ENCODE assay signal across 8 cellular contexts in genomic region chrX:73850124-73851013, GRCh38. TPM values are rescaled to one million over a fixed set of nuclear protein-coding genes. Genes with fewer than 3 reads are reported as not detected.
DNase-seq lines count a peak whose midpoint lies in the region; ATAC-seq and TF ChIP-seq lines count a peak whose summit lies in the region.

No MANE protein-coding gene starts in this region.

- ATAC-seq in HG02623 (IDR thresholded peaks at IDR 0.05; ENCODE audit: unreplicated experiment) (no peak), GM18519 (IDR thresholded peaks at IDR 0.05; ENCODE audit: low FRiP score, unreplicated experiment) (no peak)

- H3K27ac Mint-ChIP-seq in CD8-positive, alpha-beta memory T cell = peak overlapping the region in 6 of 8 donors; percentile 3 to 98 (median 94)
- H3K27ac Mint-ChIP-seq in activated CD4-positive, alpha-beta memory T cell treated with anti-CD3 and anti-CD28 coated beads, Interleukin-2, amount 10 ng/mL, durations not matched to agents 7 days and 5 days = no peak overlapping the region

- no peak overlapping the region for H3K4me3 ChIP-seq in CD8-positive, alpha-beta memory T cell (ENCODE audit: low read length)
- H3K4me3 ChIP-seq in adrenal gland = peak overlapping the region in 1 of 4 donors; percentile 50

- CTCF ChIA-PET in CD8-positive, alpha-beta memory T cell (lab: Charles Lee) = no interaction called here
- CTCF ChIA-PET in activated CD4-positive, alpha-beta memory T cell treated with anti-CD3 and anti-CD28 coated beads, Interleukin-2, amount 10 ng/mL, durations not matched to agents 7 days and 5 days (lab: Charles Lee) = no interaction called here

- DNase-seq in CD8-positive, alpha-beta memory T cell = peak in 1 of 5 donors; percentile 17
- DNase-seq in HK-2 (ENCODE audit: unreplicated experiment) (peak; percentile 14), adrenal gland (peak in 6 of 7 donors; percentile 32 to 60 (median 46)), lung microvascular endothelial cell (ENCODE audit: low read depth in 2 of 2) (peak; percentile 51 to 61), NCI-H2196 (lab: John Stamatoyannopoulos, UW; ENCODE audit: unreplicated experiment) (no peak)
- DNase-seq in activated CD4-positive, alpha-beta memory T cell treated with anti-CD3 and anti-CD28 coated beads, Interleukin-2, amount 10 ng/mL, durations not matched to agents 7 days and 5 days = no peak

- peaks cover 0 to 52% (median 46%) of the 10 kb centered on the region in 3 donors for H3K4me1 Mint-ChIP-seq in CD8-positive, alpha-beta memory T cell
- no peaks in the 10 kb centered on the region for H3K4me1 Mint-ChIP-seq in activated CD4-positive, alpha-beta memory T cell treated with anti-CD3 and anti-CD28 coated beads, Interleukin-2, amount 10 ng/mL, durations not matched to agents 7 days and 5 days

- POLR2A ChIA-PET in CD8-positive, alpha-beta memory T cell (lab: Charles Lee) = no interaction called here
- POLR2A ChIA-PET in activated CD4-positive, alpha-beta memory T cell treated with anti-CD3 and anti-CD28 coated beads, Interleukin-2, amount 10 ng/mL, durations not matched to agents 7 days and 5 days (lab: Charles Lee) = no interaction called here

- H3K36me3 Mint-ChIP-seq in CD8-positive, alpha-beta memory T cell = peaks cover 0 to 2% (median 0%) of the 10 kb centered on the region in 3 donors
- no peaks in the 10 kb centered on the region for H3K36me3 Mint-ChIP-seq in activated CD4-positive, alpha-beta memory T cell treated with anti-CD3 and anti-CD28 coated beads, Interleukin-2, amount 10 ng/mL, durations not matched to agents 7 days and 5 days (ENCODE audit: low read depth)

- intact Hi-C loops in adrenal gland (cut with DNase I) = loop anchor here in 1 of 2 donors (5.0 to 10.0 kb wide), 3 partner anchors 167 to 494 kb away; no protein-coding TSS in a partner anchor

- H3K4me1 ChIP-seq in CD8-positive, alpha-beta memory T cell (ENCODE audit: insufficient read depth, low read length) = no peaks in the 10 kb centered on the region
- H3K4me1 ChIP-seq in adrenal gland (replicated peaks in 1 of 2) = peaks cover 0 to 29% of the 10 kb centered on the region in 2 donors

- no peaks in the 10 kb centered on the region for H3K27me3 ChIP-seq in CD8-positive, alpha-beta memory T cell (ENCODE audit: insufficient read depth, low read length, poor library complexity, severe bottlenecking)
- H3K27me3 ChIP-seq in adrenal gland = no peaks in the 10 kb centered on the region

- H3K4me3 Mint-ChIP-seq in CD8-positive, alpha-beta memory T cell = peak overlapping the region in 5 of 7 donors; percentile 88 to 94 (median 92)
- no peak overlapping the region for H3K4me3 Mint-ChIP-seq in activated CD4-positive, alpha-beta memory T cell treated with anti-CD3 and anti-CD28 coated beads, Interleukin-2, amount 10 ng/mL, durations not matched to agents 7 days and 5 days

- H3K36me3 ChIP-seq in CD8-positive, alpha-beta memory T cell (ENCODE audit: insufficient read depth, low read length) = no peaks in the 10 kb centered on the region
- no peaks in the 10 kb centered on the region for H3K36me3 ChIP-seq in adrenal gland (replicated peaks in 1 of 2)

- no peak overlapping the region for H3K27ac ChIP-seq in CD8-positive, alpha-beta memory T cell (ENCODE audit: low read depth, low read length)
- peak overlapping the region in 1 of 5 donors; percentile 71 for H3K27ac ChIP-seq in adrenal gland

- TF ChIP-seq POLR2A in adrenal gland (IDR thresholded peaks at IDR 0.05) = no peak

- H3K9me3 ChIP-seq in CD8-positive, alpha-beta memory T cell (ENCODE audit: low read length) = no peaks in the 10 kb centered on the region
- H3K9me3 ChIP-seq in adrenal gland (replicated peaks in 1 of 3) = no peaks in the 10 kb centered on the region

- H3K9me3 Mint-ChIP-seq in CD8-positive, alpha-beta memory T cell = no peaks in the 10 kb centered on the region
- peaks cover 2% of the 10 kb centered on the region for H3K9me3 Mint-ChIP-seq in activated CD4-positive, alpha-beta memory T cell treated with anti-CD3 and anti-CD28 coated beads, Interleukin-2, amount 10 ng/mL, durations not matched to agents 7 days and 5 days

- 28 to 48% (median 39%) methylated on average over 3 to 5 of the region's 5 CpGs for WGBS in adrenal gland, 4 donors

- H3K27me3 Mint-ChIP-seq in CD8-positive, alpha-beta memory T cell = peaks cover 0 to 2% of the 10 kb centered on the region in 2 donors
- H3K27me3 Mint-ChIP-seq in activated CD4-positive, alpha-beta memory T cell treated with anti-CD3 and anti-CD28 coated beads, Interleukin-2, amount 10 ng/mL, durations not matched to agents 7 days and 5 days = no peaks in the 10 kb centered on the region

- peak in 4 of 6 experiments; percentile 6 to 22 (median 12) for TF ChIP-seq CTCF in adrenal gland (IDR thresholded peaks at IDR 0.05)

RNA-seq across cellular contexts. Expression of gene XIST, which starts 2.1 kb away (rescaled TPM):
- not detected for total RNA-seq in CD8-positive, alpha-beta memory T cell
- 9.7 TPM for polyA plus RNA-seq in CD8-positive, alpha-beta memory T cell
- 100 to 1,000 TPM in 4 of 8 donors, 10 to 100 TPM in 2, under 1 TPM in 1, not detected in 1; 0.61 to 191 (median 159) TPM for total RNA-seq in adrenal gland
- polyA plus RNA-seq in adrenal gland = 100 to 1,000 TPM in 1 of 3 donors, 1 to 10 TPM in 1, under 1 TPM in 1; 0.13 to 498 (median 1.4) TPM
- total RNA-seq in lung microvascular endothelial cell = 32.9 TPM in 1 of 2 replicates, not detected in the other
- total RNA-seq in activated CD4-positive, alpha-beta memory T cell treated with anti-CD3 and anti-CD28 coated beads, Interleukin-2, amount 10 ng/mL, durations not matched to agents 7 days and 5 days = not detected

Comparison
In these comparisons a context has a peak if more than half of its experiments do, and no peak if none do; other contexts are left out.
1. DNase-seq: peak in HK-2 (single experiment), adrenal gland (6 of 7) and lung microvascular endothelial cell (2 of 2); none in activated CD4-positive, alpha-beta memory T cell treated with anti-CD3 and anti-CD28 coated beads, Interleukin-2, amount 10 ng/mL, durations not matched to agents 7 days and 5 days (single experiment) and NCI-H2196 (single experiment).